ENCODE assay signal across 8 cellular contexts in the genomic region with DNA sequence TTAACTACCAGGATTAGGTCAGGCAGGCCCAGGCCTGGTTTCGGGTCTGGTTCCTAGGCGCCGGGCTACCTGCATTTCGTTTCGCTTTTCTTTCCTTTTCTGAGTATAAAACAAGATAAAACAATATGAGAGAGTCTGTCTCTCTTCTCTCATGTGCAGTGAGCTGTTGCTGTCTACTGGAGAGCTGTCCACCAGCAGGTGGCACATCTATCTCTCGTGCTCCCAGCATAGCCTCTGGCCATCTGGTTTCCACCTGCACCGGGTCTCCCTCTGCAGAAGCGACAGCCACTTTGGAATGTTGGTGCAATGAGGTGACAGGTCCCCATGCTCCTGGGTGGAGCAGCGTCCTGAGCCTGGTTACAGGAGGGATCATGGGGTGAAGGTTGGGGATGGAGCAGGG. TPM values are rescaled to one million over a fixed set of nuclear protein-coding genes. Genes with fewer than 3 reads are reported as not detected.
DNase-seq lines count a peak whose midpoint lies in the region; ATAC-seq and TF ChIP-seq lines count a peak whose summit lies in the region.

No MANE protein-coding gene starts in this region.

- peaks cover 2% of the 10 kb centered on the region for H3K36me3 Mint-ChIP-seq in T-helper 17 cell (ENCODE audit: low read depth)

- DNase-seq in NCI-H1092 treated with DMSO at 0.1 percent for 48 hours (lab: John Stamatoyannopoulos, UW): peak; percentile 7
- DNase-seq in NCI-H1092 (lab: John Stamatoyannopoulos, UW): no peak
- DNase-seq in LNCaP clone FGC (ENCODE audit: low read depth): peak; percentile 28
- no peak for DNase-seq in T-helper 17 cell
- peak; percentile 58 for DNase-seq in dedifferentiated amniotic fluid mesenchymal stem cell (ENCODE audit: extremely low spot score)
- DNase-seq in lower lobe of right lung: no peak
- peak; percentile 45 to 66 for DNase-seq in tibial nerve (ENCODE audit: low spot score in 2 of 2)

- WGBS in tibial nerve, 2 donors: 42% methylated on average over 9 of the region's 9 CpGs

- peak in 1 of 2 donors; percentile 68 for TF ChIP-seq EP300 in tibial nerve (IDR thresholded peaks at IDR 0.05)

- intact Hi-C loops in lower lobe of right lung (cut with DNase I): no loop called here

- H3K27ac ChIP-seq in lower lobe of right lung (no peak overlapping the region), tibial nerve (no peak overlapping the region)

- H3K27me3 ChIP-seq in lower lobe of right lung (ENCODE audit: low read depth) (no peaks in the 10 kb centered on the region), tibial nerve (no peaks in the 10 kb centered on the region)

- peak overlapping the region; percentile 70 for H3K27ac Mint-ChIP-seq in T-helper 17 cell

- peaks cover 13% of the 10 kb centered on the region for H3K4me1 Mint-ChIP-seq in T-helper 17 cell

- TF ChIP-seq POLR2A in tibial nerve (IDR thresholded peaks at IDR 0.05): no peak

- ATAC-seq in T-helper 17 cell: peak; percentile 88
- peak; percentile 72 to 73 for ATAC-seq in lower lobe of right lung
- ATAC-seq in HG03025 (IDR thresholded peaks at IDR 0.05; ENCODE audit: low FRiP score, unreplicated experiment): no peak

- no peak overlapping the region for H3K4me3 ChIP-seq in LNCaP clone FGC (ENCODE audit: low read depth, low read length)
- no peak overlapping the region for H3K4me3 ChIP-seq in lower lobe of right lung
- no peak overlapping the region for H3K4me3 ChIP-seq in tibial nerve

- TF ChIP-seq CTCF in LNCaP clone FGC (IDR thresholded peaks at IDR 0.05; ENCODE audit: control insufficient read depth, extremely low read depth, insufficient read depth) (peak; percentile 90), lower lobe of right lung (IDR thresholded peaks at IDR 0.05) (peak; percentile 55), tibial nerve (IDR thresholded peaks at IDR 0.05) (peak; percentile 31 to 75 (median 37))

- peaks cover 7% of the 10 kb centered on the region for H3K4me1 ChIP-seq in lower lobe of right lung
- H3K4me1 ChIP-seq in tibial nerve: peaks cover 0 to 4% (median 2%) of the 10 kb centered on the region in 4 donors

- peaks cover 16% of the 10 kb centered on the region for H3K27me3 Mint-ChIP-seq in T-helper 17 cell

- H3K36me3 ChIP-seq in lower lobe of right lung: no peaks in the 10 kb centered on the region
- H3K36me3 ChIP-seq in tibial nerve: no peaks in the 10 kb centered on the region

- H3K9me3 ChIP-seq in T-helper 17 cell (ENCODE audit: control insufficient read depth, low read length, poor library complexity, severe bottlenecking) (no peaks in the 10 kb centered on the region), lower lobe of right lung (no peaks in the 10 kb centered on the region), tibial nerve (no peaks in the 10 kb centered on the region)

- H3K4me3 Mint-ChIP-seq in T-helper 17 cell: peak overlapping the region; percentile 76

RNA-seq across cellular contexts. Expression of gene RIBC2, which starts 27.7 kb away (rescaled TPM):
- total RNA-seq in T-helper 17 cell (1 to 10 TPM; 1.6 to 2.4 TPM), lower lobe of right lung (2.6 TPM), tibial nerve (under 1 TPM in 1 of 4 donors, not detected in 3; 0.42 TPM)

RNA-seq across cellular contexts. Expression of gene SMC1B, which starts 27.8 kb away (rescaled TPM):
- total RNA-seq in T-helper 17 cell: under 1 TPM in 1 of 2 donors, not detected in 1; 0.17 TPM
- total RNA-seq in lower lobe of right lung: not detected
- total RNA-seq in tibial nerve: not detected

Comparison
In these comparisons a context has a peak if more than half of its experiments do, and no peak if none do; other contexts are left out.
1. DNase-seq: peak in NCI-H1092 treated with DMSO at 0.1 percent for 48 hours (single experiment), LNCaP clone FGC (single experiment), dedifferentiated amniotic fluid mesenchymal stem cell (single experiment) and tibial nerve (2 of 2); none in NCI-H1092 (single experiment), T-helper 17 cell (0 of 3) and lower lobe of right lung (single experiment).
2. CTCF ChIP-seq: peak in every context shown above with its lines; median percentile 90 in LNCaP clone FGC; 55 in lower lobe of right lung; 37 in tibial nerve.